Comparison of ENCODE assay signal across 13 cellular contexts in the genomic region with DNA sequence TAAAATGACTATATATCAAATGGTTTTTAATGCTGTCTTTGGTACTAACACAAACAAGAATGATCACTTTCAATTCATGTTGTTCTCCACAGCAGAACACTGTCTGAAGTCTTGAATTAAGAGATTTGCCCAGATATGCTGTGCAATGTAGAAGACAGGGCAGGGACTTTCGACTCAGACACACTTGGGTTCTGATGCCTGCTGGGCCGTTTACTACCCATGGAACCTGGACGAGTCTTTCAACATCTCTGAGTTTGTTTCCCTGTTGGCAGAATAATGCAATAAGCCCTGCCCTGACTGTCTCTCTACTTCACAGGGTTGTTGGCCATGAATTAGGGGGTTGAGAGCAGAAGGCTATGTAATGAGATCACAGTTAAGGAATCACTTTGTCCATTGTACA.
A peak's percentile ranks its signal among the peaks of the same experiment; 100 is the strongest.
DNase-seq lines count a peak whose midpoint lies in the region; ATAC-seq and TF ChIP-seq lines count a peak whose summit lies in the region.
"Had no signal": no experiment of that assay in that cellular context is flagged by ENCODE, and none has a peak within 500 bp of the region (broad histone marks: within the 10 kb centered on the region; RNA-seq: fewer than 3 reads in every experiment).

No MANE protein-coding gene starts in this region.

- H3K4me1 Mint-ChIP-seq in activated T-cell treated with anti-CD3 and anti-CD28 coated beads, Interleukin-2, amount 50 U/mL, for 72 hours (ENCODE audit: low read depth): peaks cover 5% of the 10 kb centered on the region
- no peaks in the 10 kb centered on the region for H3K4me1 Mint-ChIP-seq in activated CD8-positive, alpha-beta T cell treated with anti-CD3 and anti-CD28 coated beads, Interleukin-2, amount 10 ng/mL, durations not matched to agents 7 days and 5 days (ENCODE audit: low read depth)
- H3K4me1 Mint-ChIP-seq in stimulated activated memory B cell treated with anti-CD40 and anti-IgM and Interleukin-4, amounts not matched to agents 10 μg/mL and 1 μg/mL and 100 μg/mL, for 72 hours: no peaks in the 10 kb centered on the region

- H3K36me3 ChIP-seq in mammary epithelial cell (ENCODE audit: insufficient read depth, low read length) (no peaks in the 10 kb centered on the region), smooth muscle cell (ENCODE audit: low read depth) (no peaks in the 10 kb centered on the region)

- no peak for DNase-seq in activated T-cell treated with anti-CD3 and anti-CD28 coated beads, Interleukin-2, amount 50 U/mL, for 72 hours
- DNase-seq in activated T-cell treated with anti-CD3 and anti-CD28 coated beads for 4 hours (no peak), mammary epithelial cell (no peak), smooth muscle cell (lab: John Stamatoyannopoulos, UW; ENCODE audit: unreplicated experiment) (no peak), DMS79 treated with DMSO at 0.1 percent for 48 hours (lab: John Stamatoyannopoulos, UW) (no peak)
- DNase-seq in activated CD8-positive, alpha-beta T cell treated with anti-CD3 and anti-CD28 coated beads, Interleukin-2, amount 10 ng/mL, durations not matched to agents 7 days and 5 days: no peak
- DNase-seq: activated T-cell treated with anti-CD3 and anti-CD28 coated beads, Interleukin-2, amount 50 U/mL, for 24 hours; body of pancreas; DND-41; testis had no signal

- no TSS peak for BruUV-seq in mammary epithelial cell (replicated peaks; lab: Mats Ljungman, UMichigan)

- H3K4me2 ChIP-seq in mammary epithelial cell (ENCODE audit: insufficient read depth, low read depth, low read length): peak overlapping the region; percentile 49
- peak overlapping the region; percentile 74 for H3K4me2 ChIP-seq in smooth muscle cell
- H3K4me2 ChIP-seq: KMS-11 had no signal

- H3K4me3 Mint-ChIP-seq in activated T-cell treated with anti-CD3 and anti-CD28 coated beads, Interleukin-2, amount 50 U/mL, for 72 hours: peak overlapping the region in 1 of 2 donors; percentile 30
- no peak overlapping the region for H3K4me3 Mint-ChIP-seq in activated CD8-positive, alpha-beta T cell treated with anti-CD3 and anti-CD28 coated beads, Interleukin-2, amount 10 ng/mL, durations not matched to agents 7 days and 5 days
- H3K4me3 Mint-ChIP-seq in stimulated activated memory B cell treated with anti-CD40 and anti-IgM and Interleukin-4, amounts not matched to agents 10 μg/mL and 1 μg/mL and 100 μg/mL, for 72 hours: no peak overlapping the region
- H3K4me3 Mint-ChIP-seq: activated T-cell treated with anti-CD3 and anti-CD28 coated beads, Interleukin-2, amount 50 U/mL, for 24 hours had no signal

- WGBS in mammary epithelial cell (ENCODE audit: low coverage, missing lambda C conversion rate): 45% methylated on average over 3 of the region's 3 CpGs
- 23% methylated on average over 3 of the region's 3 CpGs for WGBS in smooth muscle cell (ENCODE audit: low lambda C conversion rate)

- no peak overlapping the region for H3K4me3 ChIP-seq in mammary epithelial cell (replicated peaks in 1 of 3; ENCODE audit: insufficient read depth in 1 of 3, low read depth in 2 of 3, low read length in 3 of 3)
- H3K4me3 ChIP-seq in smooth muscle cell: peak overlapping the region; percentile 9
- H3K4me3 ChIP-seq: body of pancreas, testis had no signal

- dilution Hi-C loops in mammary epithelial cell (cut with HindIII; ENCODE audit: low sequenced_read_pairs): no loop called here

- no peak overlapping the region for H3K9ac ChIP-seq in mammary epithelial cell (ENCODE audit: insufficient read depth, low read length)
- H3K9ac ChIP-seq in smooth muscle cell (ENCODE audit: low read depth): peak overlapping the region; percentile 82
- H3K9ac ChIP-seq: KMS-11 had no signal

- CTCF ChIA-PET in mammary epithelial cell (lab: Charles Lee; ENCODE audit: low non-redundant PET): no interaction called here
- CTCF ChIA-PET in activated CD8-positive, alpha-beta T cell treated with anti-CD3 and anti-CD28 coated beads, Interleukin-2, amount 10 ng/mL, durations not matched to agents 7 days and 5 days (lab: Charles Lee): no interaction called here

- H3K36me3 Mint-ChIP-seq in activated T-cell treated with anti-CD3 and anti-CD28 coated beads, Interleukin-2, amount 50 U/mL, for 72 hours (ENCODE audit: insufficient read depth in 2 of 2): no peaks in the 10 kb centered on the region
- H3K36me3 Mint-ChIP-seq in activated CD8-positive, alpha-beta T cell treated with anti-CD3 and anti-CD28 coated beads, Interleukin-2, amount 10 ng/mL, durations not matched to agents 7 days and 5 days (ENCODE audit: low read depth): no peaks in the 10 kb centered on the region
- H3K36me3 Mint-ChIP-seq in stimulated activated memory B cell treated with anti-CD40 and anti-IgM and Interleukin-4, amounts not matched to agents 10 μg/mL and 1 μg/mL and 100 μg/mL, for 72 hours: no peaks in the 10 kb centered on the region

- H3K27me3 ChIP-seq in mammary epithelial cell (ENCODE audit: insufficient read depth, low read length) (no peaks in the 10 kb centered on the region), smooth muscle cell (ENCODE audit: low read depth) (no peaks in the 10 kb centered on the region)
- H3K27me3 ChIP-seq: body of pancreas, testis had no signal

- H3K4me1 ChIP-seq in mammary epithelial cell (ENCODE audit: insufficient read depth, low read length) (peaks cover 46% of the 10 kb centered on the region), smooth muscle cell (ENCODE audit: low read depth) (peaks cover 8% of the 10 kb centered on the region)
- H3K4me1 ChIP-seq: body of pancreas, testis had no signal

- H3K27ac ChIP-seq in mammary epithelial cell (ENCODE audit: insufficient read depth, low read depth, low read length): peak overlapping the region; percentile 21
- H3K27ac ChIP-seq in smooth muscle cell (ENCODE audit: low read depth): peak overlapping the region; percentile 96
- H3K27ac ChIP-seq: body of pancreas, KMS-11, testis had no signal

- no peak for TF ChIP-seq CTCF in mammary epithelial cell (conservative IDR thresholded peaks at IDR 0.05 in 1 of 2, IDR thresholded peaks at IDR 0.05 in 1 of 2; ENCODE audit: extremely low read depth in 1 of 2, insufficient read depth in 1 of 2, low read depth in 1 of 2, low read length in 2 of 2)
- TF ChIP-seq CTCF in smooth muscle cell (IDR thresholded peaks at IDR 0.05; ENCODE audit: borderline replicate concordance, insufficient read depth, poor library complexity, severe bottlenecking): no peak

- H3K9me3 Mint-ChIP-seq in activated T-cell treated with anti-CD3 and anti-CD28 coated beads, Interleukin-2, amount 50 U/mL, for 72 hours: no peaks in the 10 kb centered on the region
- H3K9me3 Mint-ChIP-seq in activated CD8-positive, alpha-beta T cell treated with anti-CD3 and anti-CD28 coated beads, Interleukin-2, amount 10 ng/mL, durations not matched to agents 7 days and 5 days (ENCODE audit: insufficient read depth): no peaks in the 10 kb centered on the region
- H3K9me3 Mint-ChIP-seq in stimulated activated memory B cell treated with anti-CD40 and anti-IgM and Interleukin-4, amounts not matched to agents 10 μg/mL and 1 μg/mL and 100 μg/mL, for 72 hours: no peaks in the 10 kb centered on the region
- H3K9me3 Mint-ChIP-seq: activated T-cell treated with anti-CD3 and anti-CD28 coated beads, Interleukin-2, amount 50 U/mL, for 24 hours had no signal

- H4K20me1 ChIP-seq in mammary epithelial cell (ENCODE audit: insufficient read depth, low read length) (no peaks in the 10 kb centered on the region), smooth muscle cell (ENCODE audit: low read depth) (no peaks in the 10 kb centered on the region)

- intact Hi-C loops in mammary epithelial cell (cut with micrococcal nuclease): no loop called here

- POLR2A ChIA-PET in activated CD8-positive, alpha-beta T cell treated with anti-CD3 and anti-CD28 coated beads, Interleukin-2, amount 10 ng/mL, durations not matched to agents 7 days and 5 days (lab: Charles Lee): no interaction called here

- H3F3A ChIP-seq in smooth muscle cell (ENCODE audit: low read depth): peaks cover 26% of the 10 kb centered on the region

- H3K27ac Mint-ChIP-seq in activated T-cell treated with anti-CD3 and anti-CD28 coated beads, Interleukin-2, amount 50 U/mL, for 72 hours: peak overlapping the region; percentile 30
- H3K27ac Mint-ChIP-seq in activated CD8-positive, alpha-beta T cell treated with anti-CD3 and anti-CD28 coated beads, Interleukin-2, amount 10 ng/mL, durations not matched to agents 7 days and 5 days: no peak overlapping the region
- H3K27ac Mint-ChIP-seq in stimulated activated memory B cell treated with anti-CD40 and anti-IgM and Interleukin-4, amounts not matched to agents 10 μg/mL and 1 μg/mL and 100 μg/mL, for 72 hours: no peak overlapping the region
- H3K27ac Mint-ChIP-seq: activated T-cell treated with anti-CD3 and anti-CD28 coated beads, Interleukin-2, amount 50 U/mL, for 24 hours had no signal

- in situ Hi-C loops in mammary epithelial cell (cut with MboI; ENCODE audit: low sequenced_read_pairs in 2 of 2): no loop called here

- H3K79me2 ChIP-seq in mammary epithelial cell (ENCODE audit: insufficient read depth, low read length): no peaks in the 10 kb centered on the region
- H3K79me2 ChIP-seq in smooth muscle cell (ENCODE audit: low read depth): no peaks in the 10 kb centered on the region

- H2AFZ ChIP-seq in mammary epithelial cell (ENCODE audit: low read depth, low read length): peak overlapping the region; percentile 3
- peak overlapping the region; percentile 74 for H2AFZ ChIP-seq in smooth muscle cell (ENCODE audit: low read depth)

- peak in 1 of 2 donors; percentile 63 for ATAC-seq in activated T-cell treated with anti-CD3 and anti-CD28 coated beads, Interleukin-2, amount 50 U/mL, for 72 hours (replicated peaks in 1 of 2)
- ATAC-seq in HG03520 (IDR thresholded peaks at IDR 0.05; ENCODE audit: unreplicated experiment): peak; percentile 16
- no peak for ATAC-seq in activated CD8-positive, alpha-beta T cell treated with anti-CD3 and anti-CD28 coated beads, Interleukin-2, amount 10 ng/mL, durations not matched to agents 7 days and 5 days
- no peak for ATAC-seq in stimulated activated memory B cell treated with anti-CD40 and anti-IgM and Interleukin-4, amounts not matched to agents 10 μg/mL and 1 μg/mL and 100 μg/mL, for 72 hours
- ATAC-seq: body of pancreas had no signal

- H3K9me3 ChIP-seq in mammary epithelial cell (replicated peaks; ENCODE audit: insufficient read depth, low read length): no peaks in the 10 kb centered on the region
- no peaks in the 10 kb centered on the region for H3K9me3 ChIP-seq in smooth muscle cell (replicated peaks; ENCODE audit: low read depth)
- H3K9me3 ChIP-seq: body of pancreas, testis had no signal

- H3K27me3 Mint-ChIP-seq in activated T-cell treated with anti-CD3 and anti-CD28 coated beads, Interleukin-2, amount 50 U/mL, for 72 hours (ENCODE audit: low read depth): peaks cover 5% of the 10 kb centered on the region
- peaks cover 16% of the 10 kb centered on the region for H3K27me3 Mint-ChIP-seq in activated CD8-positive, alpha-beta T cell treated with anti-CD3 and anti-CD28 coated beads, Interleukin-2, amount 10 ng/mL, durations not matched to agents 7 days and 5 days (ENCODE audit: low read depth)
- H3K27me3 Mint-ChIP-seq in stimulated activated memory B cell treated with anti-CD40 and anti-IgM and Interleukin-4, amounts not matched to agents 10 μg/mL and 1 μg/mL and 100 μg/mL, for 72 hours: peaks cover 9% of the 10 kb centered on the region
